Comparison of ENCODE assay signal across 9 cellular contexts in genomic region chr20:20824924-20825584, GRCh38.
DNase-seq lines count a peak whose midpoint lies in the region; ATAC-seq and TF ChIP-seq lines count a peak whose summit lies in the region.
"Had no signal": no experiment of that assay in that cellular context is flagged by ENCODE, and none has a peak within 500 bp of the region (broad histone marks: within the 10 kb centered on the region; RNA-seq: fewer than 3 reads in every experiment).

No MANE protein-coding gene starts in this region.

- H3K36me3 ChIP-seq in brain microvascular endothelial cell (replicated peaks): no peaks in the 10 kb centered on the region

- H3K4me3 ChIP-seq in brain microvascular endothelial cell (ENCODE audit: low read depth, low read length): no peak overlapping the region

- H3K9me3 ChIP-seq in CD4-positive, alpha-beta T cell (ENCODE audit: control insufficient read depth, low read length): no peaks in the 10 kb centered on the region

- in situ Hi-C loops in brain microvascular endothelial cell (cut with HindIII; ENCODE audit: low pct_ligation_motif_present, low sequenced_read_pairs): no loop called here

- H3K4me3 Mint-ChIP-seq in CD4-positive, alpha-beta T cell: no peak overlapping the region
- no peak overlapping the region for H3K4me3 Mint-ChIP-seq in T-helper 2 cell treated with Interferon-gamma antibody and Interleukin-4, amounts not matched to agents 5 μg/mL and 100 μg/mL, for 36 hours
- H3K4me3 Mint-ChIP-seq: IgD-negative memory B cell had no signal

- no peaks in the 10 kb centered on the region for H3K9me3 Mint-ChIP-seq in CD4-positive, alpha-beta T cell
- H3K9me3 Mint-ChIP-seq in T-helper 2 cell treated with Interferon-gamma antibody and Interleukin-4, amounts not matched to agents 5 μg/mL and 100 μg/mL, for 36 hours: no peaks in the 10 kb centered on the region

- H3K27me3 Mint-ChIP-seq in CD4-positive, alpha-beta T cell: peaks cover 47% of the 10 kb centered on the region
- H3K27me3 Mint-ChIP-seq in T-helper 2 cell treated with Interferon-gamma antibody and Interleukin-4, amounts not matched to agents 5 μg/mL and 100 μg/mL, for 36 hours (ENCODE audit: low read depth): peaks cover 13% of the 10 kb centered on the region

- no peak overlapping the region for H3K27ac ChIP-seq in CD4-positive, alpha-beta T cell (ENCODE audit: low read depth, low read length)
- no peak overlapping the region for H3K27ac ChIP-seq in brain microvascular endothelial cell

- no peaks in the 10 kb centered on the region for H3K36me3 Mint-ChIP-seq in CD4-positive, alpha-beta T cell (ENCODE audit: low read depth)
- no peaks in the 10 kb centered on the region for H3K36me3 Mint-ChIP-seq in T-helper 2 cell treated with Interferon-gamma antibody and Interleukin-4, amounts not matched to agents 5 μg/mL and 100 μg/mL, for 36 hours (ENCODE audit: low read depth)
- H3K36me3 Mint-ChIP-seq: IgD-negative memory B cell had no signal

- peak in 9 of 10 experiments; percentile 10 to 46 (median 25) for DNase-seq in CD4-positive, alpha-beta T cell
- DNase-seq in NCI-H1092 (lab: John Stamatoyannopoulos, UW) (peak; percentile 56), brain microvascular endothelial cell (peak; percentile 11), islet precursor cell (peak; percentile 71), NCI-H226 (no peak)
- peak; percentile 36 for DNase-seq in T-helper 2 cell treated with Interferon-gamma antibody and Interleukin-4, amounts not matched to agents 5 μg/mL and 100 μg/mL, for 36 hours (ENCODE audit: low spot score)
- DNase-seq in stimulated activated CD4-positive, alpha-beta T cell treated with anti-CD3 and anti-CD28 coated beads, Interleukin-1b, Interleukin-23, amount 100 ng/mL, for 48 hours: peak; percentile 53

- no peak overlapping the region for H3K27ac Mint-ChIP-seq in CD4-positive, alpha-beta T cell
- no peak overlapping the region for H3K27ac Mint-ChIP-seq in T-helper 2 cell treated with Interferon-gamma antibody and Interleukin-4, amounts not matched to agents 5 μg/mL and 100 μg/mL, for 36 hours

- peak; percentile 67 for TF ChIP-seq CTCF in CD4-positive, alpha-beta T cell (IDR thresholded peaks at IDR 0.05)
- peak; percentile 71 for TF ChIP-seq CTCF in brain microvascular endothelial cell (IDR thresholded peaks at IDR 0.05; ENCODE audit: low read depth, low read length, missing control alignments)

- peaks cover 5% of the 10 kb centered on the region for H3K27me3 ChIP-seq in CD4-positive, alpha-beta T cell (ENCODE audit: control insufficient read depth, insufficient read depth, low read length)
- H3K27me3 ChIP-seq in brain microvascular endothelial cell (replicated peaks): no peaks in the 10 kb centered on the region

- CTCF ChIA-PET in CD4-positive, alpha-beta T cell (lab: Charles Lee): interaction anchor here (1.3 kb wide), 1 partner anchor 59 kb away, joined by 4 read pairs; no protein-coding TSS in a partner anchor

- ATAC-seq in CD4-positive, alpha-beta T cell (ENCODE audit: poor library complexity): no peak
- peak; percentile 61 for ATAC-seq in GM21528 (IDR thresholded peaks at IDR 0.05; ENCODE audit: low FRiP score, unreplicated experiment)

- intact Hi-C loops in CD4-positive, alpha-beta T cell (cut with DNase I, micrococcal nuclease): loop anchor here (1.0 to 5.0 kb wide), 3 partner anchors 160 to 743 kb away; no protein-coding TSS in a partner anchor

- POLR2A ChIA-PET in CD4-positive, alpha-beta T cell (lab: Charles Lee): no interaction called here

- H3K4me1 Mint-ChIP-seq in CD4-positive, alpha-beta T cell (ENCODE audit: low read depth): no peaks in the 10 kb centered on the region
- H3K4me1 Mint-ChIP-seq in T-helper 2 cell treated with Interferon-gamma antibody and Interleukin-4, amounts not matched to agents 5 μg/mL and 100 μg/mL, for 36 hours (ENCODE audit: low read depth): peaks cover 2% of the 10 kb centered on the region
